9 cellular contexts compared by ENCODE assay signal in the genomic region with DNA sequence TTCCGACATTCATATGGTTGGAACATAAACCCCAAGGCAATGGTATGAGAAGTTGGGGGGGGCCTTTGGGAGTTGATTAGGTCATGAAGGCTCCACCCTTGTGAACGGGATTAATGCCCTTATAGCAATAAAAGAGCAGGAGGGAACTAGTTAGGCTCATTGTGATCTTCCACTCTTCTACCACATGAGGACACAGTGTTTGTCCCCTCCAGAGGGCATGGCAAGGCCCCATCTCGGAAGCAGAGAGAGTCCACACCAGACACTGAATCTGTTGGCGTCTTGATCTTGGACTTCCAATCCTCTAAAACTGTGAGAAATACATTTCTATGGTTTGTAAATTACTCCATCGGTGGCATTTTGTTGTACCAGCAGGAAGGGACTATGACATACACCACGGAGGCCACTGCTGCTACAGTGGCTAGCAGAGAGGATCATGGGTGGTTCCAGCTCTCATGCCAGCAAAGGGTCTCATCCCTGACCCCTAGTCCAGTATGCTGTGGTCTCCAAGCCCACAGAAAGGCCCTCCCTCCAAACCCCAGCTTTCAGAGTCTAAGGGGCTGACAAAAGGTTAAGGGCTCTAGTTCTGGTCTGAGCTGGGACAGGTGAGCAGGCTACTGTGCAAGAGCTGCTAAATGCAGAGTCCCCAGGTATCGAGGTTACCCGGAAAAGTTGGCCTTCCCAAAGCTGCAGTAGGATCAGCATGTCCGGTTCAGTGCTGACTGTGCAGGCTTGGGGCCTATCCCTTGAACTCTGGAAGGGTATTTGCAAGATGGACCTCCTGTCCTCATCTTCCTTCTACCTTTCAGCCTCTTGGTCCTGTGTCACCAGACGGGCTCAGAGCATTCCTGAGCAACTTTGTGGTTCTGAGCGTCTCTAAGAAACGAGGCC. TPM values are rescaled to one million over a fixed set of nuclear protein-coding genes. Genes with fewer than 3 reads are reported as not detected.
DNase-seq lines count a peak whose midpoint lies in the region; ATAC-seq and TF ChIP-seq lines count a peak whose summit lies in the region.
"Had no signal": no experiment of that assay in that cellular context is flagged by ENCODE, and none has a peak within 500 bp of the region (broad histone marks: within the 10 kb centered on the region; RNA-seq: fewer than 3 reads in every experiment).

No MANE protein-coding gene starts in this region.

- H3K27ac ChIP-seq in lung (ENCODE audit: low read depth in 1 of 2, low read length in 1 of 2) (peak overlapping the region; percentile 77 to 87), thyroid gland (peak overlapping the region; percentile 95 to 97 (median 97)), A673 (ENCODE audit: low read depth, low read length, poor library complexity, severe bottlenecking) (no peak overlapping the region)
- H3K27ac ChIP-seq: epithelial cell of prostate had no signal

- BruUV-seq in A673 (replicated peaks; lab: Mats Ljungman, UMichigan) = no TSS peak

- peaks cover 96% of the 10 kb centered on the region for H3K4me1 ChIP-seq in adipocyte (ENCODE audit: control insufficient read depth, insufficient read depth, low read length)
- H3K4me1 ChIP-seq in lung (ENCODE audit: control insufficient read depth in 2 of 2, insufficient read depth in 2 of 2, low read length in 2 of 2) = peaks cover 0 to 54% of the 10 kb centered on the region in 2 donors
- peaks cover 67 to 98% of the 10 kb centered on the region in 2 donors for H3K4me1 ChIP-seq in thyroid gland
- no peaks in the 10 kb centered on the region for H3K4me1 ChIP-seq in A673 (ENCODE audit: insufficient read depth, low read length, poor library complexity, severe bottlenecking)

- peak; percentile 61 for DNase-seq in activated effector memory CD4-positive, alpha-beta T cell treated with anti-CD3 and anti-CD28 coated beads, Interleukin-2, amount 50 U/mL, for 16 hours
- no peak for DNase-seq in activated effector memory CD4-positive, alpha-beta T cell treated with Interleukin-2 at 50 U/mL for 16 hours
- DNase-seq in adipocyte (ENCODE audit: low read depth) = no peak
- DNase-seq in lung (ENCODE audit: low spot score) = peak; percentile 17
- peak; percentile 61 to 68 for DNase-seq in thyroid gland
- no peak for DNase-seq in amygdala (lab: John Stamatoyannopoulos, UW)
- no peak for DNase-seq in SKM-1 treated with dmso at 0.1 percent for 144 hours (lab: John Stamatoyannopoulos, UW; ENCODE audit: unreplicated experiment)
- no peak for DNase-seq in A673 (ENCODE audit: low spot score)

- intact Hi-C loops in thyroid gland (cut with DNase I) = loop anchor here (5.0 kb wide), 1 partner anchor 61 kb away; no protein-coding TSS in a partner anchor
- intact Hi-C loops in A673 (cut with micrococcal nuclease; ENCODE audit: unreplicated experiment) = no loop called here

- peak overlapping the region; percentile 91 for H3K9ac ChIP-seq in adipocyte (ENCODE audit: low read length)

- TF ChIP-seq CTCF in lung (IDR thresholded peaks at IDR 0.05; ENCODE audit: control extremely low read depth, extremely low read depth) = no peak
- TF ChIP-seq CTCF in thyroid gland (IDR thresholded peaks at IDR 0.05) = peak in 1 of 6 experiments; percentile 1
- no peak for TF ChIP-seq CTCF in A673 (conservative IDR thresholded peaks at IDR 0.05; ENCODE audit: low read depth, low read length)

- H3K36me3 ChIP-seq in adipocyte (ENCODE audit: control insufficient read depth, insufficient read depth, low read length, severe bottlenecking) (no peaks in the 10 kb centered on the region), lung (ENCODE audit: control insufficient read depth in 2 of 2, insufficient read depth in 2 of 2, low read length in 2 of 2) (no peaks in the 10 kb centered on the region), thyroid gland (no peaks in the 10 kb centered on the region), A673 (ENCODE audit: insufficient read depth, low read length, poor library complexity, severe bottlenecking) (no peaks in the 10 kb centered on the region)

- no peaks in the 10 kb centered on the region for H3K27me3 ChIP-seq in adipocyte (replicated peaks; ENCODE audit: control insufficient read depth, insufficient read depth, low read length)
- no peaks in the 10 kb centered on the region for H3K27me3 ChIP-seq in lung (ENCODE audit: control insufficient read depth, insufficient read depth)
- H3K27me3 ChIP-seq in thyroid gland = no peaks in the 10 kb centered on the region
- no peaks in the 10 kb centered on the region for H3K27me3 ChIP-seq in A673 (replicated peaks; ENCODE audit: insufficient read depth, low read depth, low read length, poor library complexity)

- TF ChIP-seq POLR2A in thyroid gland (IDR thresholded peaks at IDR 0.05) = peak in 1 of 2 donors; percentile 2

- no peak for ATAC-seq in lung (ENCODE audit: insufficient read depth, low FRiP score)

- H3K9me3 ChIP-seq in adipocyte (ENCODE audit: control insufficient read depth, low read length) (no peaks in the 10 kb centered on the region), lung (ENCODE audit: control insufficient read depth in 2 of 2, insufficient read depth in 1 of 2, low read length in 1 of 2) (no peaks in the 10 kb centered on the region), thyroid gland (no peaks in the 10 kb centered on the region), A673 (ENCODE audit: low read depth, low read length, poor library complexity, severe bottlenecking) (no peaks in the 10 kb centered on the region)

- peak overlapping the region; percentile 63 for H3K4me3 ChIP-seq in adipocyte (ENCODE audit: low read length)
- no peak overlapping the region for H3K4me3 ChIP-seq in lung
- no peak overlapping the region for H3K4me3 ChIP-seq in thyroid gland (replicated peaks in 1 of 3)
- H3K4me3 ChIP-seq in A673 (ENCODE audit: low read depth, low read length, poor library complexity, severe bottlenecking) = no peak overlapping the region

- CTCF ChIA-PET in A673 (lab: Charles Lee) = no interaction called here

- 69 to 73% methylated on average over 12 of the region's 12 CpGs for WGBS in lung, 2 donors
- WGBS in thyroid gland, 2 donors = 66 to 74% methylated on average over 10 to 12 of the region's 12 CpGs

- POLR2A ChIA-PET in A673 (lab: Charles Lee; ENCODE audit: low non-redundant PET) = no interaction called here

RNA-seq across cellular contexts. Expression of gene CCR7, which starts 12.2 kb away (rescaled TPM):
- total RNA-seq in lung (1 to 10 TPM; 1.8 to 4.0 TPM), thyroid gland (1 to 10 TPM in 1 of 4 donors, under 1 TPM in 2, not detected in 1; 0.27 to 1.6 (median 0.93) TPM), A673 (2021) (0.30 and 0.55 TPM in 2 replicates)
- 1 to 10 TPM; 2.1 to 5.9 TPM for polyA plus RNA-seq in lung

RNA-seq across cellular contexts. Expression of gene TNS4, which starts 51.6 kb away (rescaled TPM):
- total RNA-seq in lung (1 to 10 TPM in 1 of 2 donors, under 1 TPM in 1; 0.17 to 6.8 TPM), thyroid gland (10 to 100 TPM in 2 of 4 donors, 1 to 10 TPM in 2; 5.4 to 24.7 (median 16.2) TPM), A673 (2021) (not detected in 2 replicates)
- 1 to 10 TPM; 2.0 to 2.3 TPM for polyA plus RNA-seq in lung

Comparison
In these comparisons a context has a peak if more than half of its experiments do, and no peak if none do; other contexts are left out.
1. DNase-seq: peak in activated effector memory CD4-positive, alpha-beta T cell treated with anti-CD3 and anti-CD28 coated beads, Interleukin-2, amount 50 U/mL, for 16 hours (single experiment), lung (single experiment) and thyroid gland (2 of 2); none in activated effector memory CD4-positive, alpha-beta T cell treated with Interleukin-2 at 50 U/mL for 16 hours (single experiment), adipocyte (single experiment), amygdala (0 of 56), SKM-1 treated with dmso at 0.1 percent for 144 hours (single experiment) and A673 (single experiment).